Comparison of ENCODE assay signal across 1 cellular context in genomic region chr2:102359527-102359926, GRCh38.
A peak's percentile ranks its signal among the peaks of the same experiment; 100 is the strongest.
TF ChIP-seq lines count a peak whose summit lies in the region.

No MANE protein-coding gene starts in this region.

TF ChIP-seq in Ishikawa, 13 proteins besides CTCF, POLR2A, EP300 and RAD21:
- no peak for TF ChIP-seq TCF12 (IDR thresholded peaks at IDR 0.05; ENCODE audit: low read depth)
- peak; percentile 62; the same call in 1 of the 2 replicates for TF ChIP-seq CEBPB (IDR thresholded peaks at IDR 0.05)
